ENCODE assay signal across 14 cellular contexts in the genomic region with DNA sequence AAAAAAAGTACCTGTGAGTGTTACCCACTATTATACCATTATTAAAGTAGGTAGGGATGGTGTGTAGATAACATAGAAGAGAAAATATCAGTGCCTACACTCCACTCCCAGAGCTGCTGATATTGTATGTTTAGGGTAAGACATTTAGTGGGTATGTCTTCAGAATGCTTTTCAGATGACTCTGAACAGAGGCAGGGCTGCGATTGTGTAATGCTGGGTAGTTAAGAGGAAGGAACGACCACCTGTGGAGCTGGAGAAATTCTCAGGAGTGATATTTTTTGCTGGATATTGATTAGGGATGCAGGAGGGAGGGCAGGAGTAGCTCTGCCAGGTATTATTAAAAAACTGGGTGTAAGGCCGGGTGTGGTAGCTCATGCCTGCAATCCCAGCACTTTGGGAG. TPM values are rescaled to one million over a fixed set of nuclear protein-coding genes. Genes with fewer than 3 reads are reported as not detected.
DNase-seq lines count a peak whose midpoint lies in the region; ATAC-seq and TF ChIP-seq lines count a peak whose summit lies in the region.
"Had no signal": no experiment of that assay in that cellular context is flagged by ENCODE, and none has a peak within 500 bp of the region (broad histone marks: within the 10 kb centered on the region; RNA-seq: fewer than 3 reads in every experiment).

No MANE protein-coding gene starts in this region.

- peaks cover 39% of the 10 kb centered on the region for H3K36me3 Mint-ChIP-seq in activated CD8-positive, alpha-beta memory T cell treated with anti-CD3 and anti-CD28 coated beads, Interleukin-2, amount 10 ng/mL, durations not matched to agents 7 days and 5 days
- H3K36me3 Mint-ChIP-seq in T-helper 17 cell (ENCODE audit: low read depth) (peaks cover 3% of the 10 kb centered on the region), progenitor cell of endocrine pancreas (ENCODE audit: insufficient read depth) (peaks cover 24% of the 10 kb centered on the region)

- intact Hi-C loops in left lung (cut with DNase I) = no loop called here

- H3K27ac ChIP-seq in left lung = no peak overlapping the region
- H3K27ac ChIP-seq: uterus had no signal

- no peak for ATAC-seq in activated CD8-positive, alpha-beta memory T cell treated with anti-CD3 and anti-CD28 coated beads, Interleukin-2, amount 10 ng/mL, durations not matched to agents 7 days and 5 days
- ATAC-seq in T-helper 17 cell = no peak
- ATAC-seq in left lung = no peak
- ATAC-seq in HG02588 (IDR thresholded peaks at IDR 0.05; ENCODE audit: unreplicated experiment) = no peak
- ATAC-seq: activated CD4-positive, CD25-positive, alpha-beta regulatory T cell treated with anti-CD3 and anti-CD28 coated beads, Interleukin-2, amount 50 U/mL, for 24 hours had no signal

- no peaks in the 10 kb centered on the region for H3K27me3 ChIP-seq in left lung
- H3K27me3 ChIP-seq: uterus had no signal

- peak overlapping the region; percentile 5 for H3K4me3 Mint-ChIP-seq in activated CD8-positive, alpha-beta memory T cell treated with anti-CD3 and anti-CD28 coated beads, Interleukin-2, amount 10 ng/mL, durations not matched to agents 7 days and 5 days
- H3K4me3 Mint-ChIP-seq in T-helper 17 cell (peak overlapping the region; percentile 65), progenitor cell of endocrine pancreas (ENCODE audit: low read depth) (peak overlapping the region; percentile 29)

- no peak overlapping the region for H3K4me3 ChIP-seq in epithelial cell of esophagus (ENCODE audit: low read length)
- H3K4me3 ChIP-seq in left lung = no peak overlapping the region
- H3K4me3 ChIP-seq: uterus had no signal

- H3K4me1 ChIP-seq in left lung = peaks cover 14 to 47% of the 10 kb centered on the region in 2 donors

- no peak overlapping the region for H3K27ac Mint-ChIP-seq in activated CD8-positive, alpha-beta memory T cell treated with anti-CD3 and anti-CD28 coated beads, Interleukin-2, amount 10 ng/mL, durations not matched to agents 7 days and 5 days
- H3K27ac Mint-ChIP-seq in T-helper 17 cell = peak overlapping the region; percentile 97
- peak overlapping the region; percentile 19 for H3K27ac Mint-ChIP-seq in progenitor cell of endocrine pancreas

- no peaks in the 10 kb centered on the region for H3K9me3 ChIP-seq in T-helper 17 cell (ENCODE audit: control insufficient read depth, low read length, poor library complexity, severe bottlenecking)
- H3K9me3 ChIP-seq in left lung = no peaks in the 10 kb centered on the region
- H3K9me3 ChIP-seq: uterus had no signal

- TF ChIP-seq CTCF in epithelial cell of esophagus (IDR thresholded peaks at IDR 0.05; ENCODE audit: insufficient read depth, low read depth, low read length, missing control alignments) (no peak), progenitor cell of endocrine pancreas (IDR thresholded peaks at IDR 0.05; ENCODE audit: unreplicated experiment) (no peak), left lung (IDR thresholded peaks at IDR 0.05) (no peak)

- CTCF ChIA-PET in activated CD8-positive, alpha-beta memory T cell treated with anti-CD3 and anti-CD28 coated beads, Interleukin-2, amount 10 ng/mL, durations not matched to agents 7 days and 5 days (lab: Charles Lee) = interaction anchor here (0.6 to 0.8 kb wide), 2 partner anchors 17 to 86 kb away, joined by 3 read pairs; no protein-coding TSS in a partner anchor

- DNase-seq in activated CD8-positive, alpha-beta memory T cell treated with anti-CD3 and anti-CD28 coated beads, Interleukin-2, amount 10 ng/mL, durations not matched to agents 7 days and 5 days = no peak
- no peak for DNase-seq in activated CD8-positive, alpha-beta memory T cell treated with anti-CD3 and anti-CD28 coated beads, Interleukin-2, amount 50 U/mL, for 48 hours
- DNase-seq in T-helper 17 cell (no peak), epithelial cell of esophagus (ENCODE audit: low read depth) (peak; percentile 57), progenitor cell of endocrine pancreas (ENCODE audit: low spot score, unreplicated experiment) (no peak), left lung (no peak), NCI-H1417 treated with DMSO at 0.1 percent for 48 hours (lab: John Stamatoyannopoulos, UW) (no peak)
- DNase-seq: effector memory CD4-positive, alpha-beta T cell; NCI-H1105 treated with DMSO at 0.1 percent for 48 hours; NCI-H524 treated with DMSO at 0.1 percent for 48 hours; SHP77 treated with DMSO at 0.1 percent for 48 hours; uterus had no signal

- H3K9me3 Mint-ChIP-seq in activated CD8-positive, alpha-beta memory T cell treated with anti-CD3 and anti-CD28 coated beads, Interleukin-2, amount 10 ng/mL, durations not matched to agents 7 days and 5 days (ENCODE audit: low read depth) = no peaks in the 10 kb centered on the region
- no peaks in the 10 kb centered on the region for H3K9me3 Mint-ChIP-seq in progenitor cell of endocrine pancreas (ENCODE audit: low read depth)

- H3K36me3 ChIP-seq in left lung = peaks cover 0 to 48% of the 10 kb centered on the region in 2 donors
- H3K36me3 ChIP-seq: uterus had no signal

- H3K4me1 Mint-ChIP-seq in activated CD8-positive, alpha-beta memory T cell treated with anti-CD3 and anti-CD28 coated beads, Interleukin-2, amount 10 ng/mL, durations not matched to agents 7 days and 5 days = peaks cover 55% of the 10 kb centered on the region
- peaks cover 39% of the 10 kb centered on the region for H3K4me1 Mint-ChIP-seq in T-helper 17 cell
- peaks cover 32% of the 10 kb centered on the region for H3K4me1 Mint-ChIP-seq in progenitor cell of endocrine pancreas (ENCODE audit: low read depth)

- no peaks in the 10 kb centered on the region for H3K27me3 Mint-ChIP-seq in activated CD8-positive, alpha-beta memory T cell treated with anti-CD3 and anti-CD28 coated beads, Interleukin-2, amount 10 ng/mL, durations not matched to agents 7 days and 5 days
- no peaks in the 10 kb centered on the region for H3K27me3 Mint-ChIP-seq in T-helper 17 cell
- H3K27me3 Mint-ChIP-seq in progenitor cell of endocrine pancreas = no peaks in the 10 kb centered on the region

RNA-seq across cellular contexts. Expression of gene CNOT11, which starts 2.8 kb away (rescaled TPM):
- total RNA-seq in activated CD8-positive, alpha-beta memory T cell treated with anti-CD3 and anti-CD28 coated beads, Interleukin-2, amount 10 ng/mL, durations not matched to agents 7 days and 5 days = 10 to 100 TPM; 57.4 to 71.9 TPM
- total RNA-seq in T-helper 17 cell = 10 to 100 TPM; 48.3 to 48.5 TPM
- 73.6 and 74.8 TPM in 2 replicates for total RNA-seq in progenitor cell of endocrine pancreas
- 10 to 100 TPM; 32.6 to 35.7 TPM for total RNA-seq in left lung

RNA-seq across cellular contexts. Expression of gene RNF149, which starts 53.0 kb away (rescaled TPM):
- 100 to 1,000 TPM in 1 of 2 experiments, 10 to 100 TPM in 1; 72.3 to 100 TPM for total RNA-seq in activated CD8-positive, alpha-beta memory T cell treated with anti-CD3 and anti-CD28 coated beads, Interleukin-2, amount 10 ng/mL, durations not matched to agents 7 days and 5 days
- total RNA-seq in T-helper 17 cell = 100 to 1,000 TPM; 180 to 185 TPM
- total RNA-seq in progenitor cell of endocrine pancreas = 51.2 and 51.5 TPM in 2 replicates
- 100 to 1,000 TPM in 1 of 2 donors, 10 to 100 TPM in 1; 52.9 to 111 TPM for total RNA-seq in left lung

Comparison
In these comparisons a context has a peak if more than half of its experiments do, and no peak if none do; other contexts are left out.
1. H3K4me3 Mint-ChIP-seq: peak in every context shown above with its lines; median percentile 65 in T-helper 17 cell; 29 in progenitor cell of endocrine pancreas; 5 in activated CD8-positive, alpha-beta memory T cell treated with anti-CD3 and anti-CD28 coated beads, Interleukin-2, amount 10 ng/mL, durations not matched to agents 7 days and 5 days.